23 cellular contexts compared by ENCODE assay signal in the genomic region with DNA sequence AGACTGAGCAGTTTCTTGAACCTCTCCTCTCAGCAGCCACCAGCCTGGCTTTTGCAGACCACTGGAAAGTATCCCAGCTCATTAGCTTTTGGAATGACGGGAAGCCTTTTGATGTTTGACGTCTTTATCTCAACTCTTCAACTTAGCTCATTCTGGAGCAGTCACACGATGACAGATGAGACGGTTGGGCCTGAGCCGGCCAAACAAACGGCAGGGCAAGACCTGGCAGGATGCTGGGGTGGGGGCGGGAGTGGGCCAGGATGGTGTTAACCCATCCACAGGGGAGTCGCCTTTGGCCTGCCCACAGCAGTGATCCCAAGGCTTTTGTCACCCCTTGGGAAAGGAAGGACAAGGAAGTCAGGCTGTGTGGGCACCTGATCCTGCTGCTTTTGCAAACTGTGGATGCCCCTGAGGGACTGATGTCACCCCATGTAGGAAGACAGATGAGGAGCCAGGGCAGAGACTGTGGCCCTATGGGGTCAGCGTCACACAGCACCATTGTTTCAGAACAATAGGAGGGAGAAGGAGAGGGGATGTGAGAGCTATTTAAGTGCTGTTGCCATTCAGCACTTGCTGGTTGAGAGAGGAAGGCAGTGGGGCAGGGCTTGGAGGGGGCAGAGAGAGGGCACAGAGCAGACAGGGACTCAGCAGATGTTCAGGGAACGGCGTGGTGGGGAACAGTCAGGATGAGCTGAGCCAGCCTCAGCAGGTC.
DNase-seq lines count a peak whose midpoint lies in the region; ATAC-seq and TF ChIP-seq lines count a peak whose summit lies in the region.
"Had no signal": no experiment of that assay in that cellular context is flagged by ENCODE, and none has a peak within 500 bp of the region (broad histone marks: within the 10 kb centered on the region; RNA-seq: fewer than 3 reads in every experiment).

No MANE protein-coding gene starts in this region.

- H3K4me1 Mint-ChIP-seq in activated CD8-positive, alpha-beta memory T cell treated with anti-CD3 and anti-CD28 coated beads, Interleukin-2, amount 10 ng/mL, durations not matched to agents 7 days and 5 days, result no peaks in the 10 kb centered on the region
- H3K4me1 Mint-ChIP-seq in endodermal cell, result peaks cover 39% of the 10 kb centered on the region
- H3K4me1 Mint-ChIP-seq in stimulated activated memory B cell treated with anti-CD40 and anti-IgM and Interleukin-4, amounts not matched to agents 10 μg/mL and 1 μg/mL and 100 μg/mL, for 72 hours, result peaks cover 6% of the 10 kb centered on the region
- no peaks in the 10 kb centered on the region for H3K4me1 Mint-ChIP-seq in activated T-helper 17 cell treated with anti-CD3 and anti-CD28 coated beads, Interleukin-2, amount 50 U/mL, for 72 hours
- H3K4me1 Mint-ChIP-seq: activated CD4-positive, alpha-beta T cell treated with anti-CD3 and anti-CD28 coated beads, Interleukin-2, amount 10 ng/mL, durations not matched to agents 24 days and 14 days; immature natural killer cell had no signal

- H3K27ac ChIP-seq in endodermal cell (ENCODE audit: low read depth, low read length), result peak overlapping the region; percentile 19
- H3K27ac ChIP-seq: brain microvascular endothelial cell, psoas muscle, vagina, WERI-Rb-1 had no signal

- H3K9me3 Mint-ChIP-seq in activated CD8-positive, alpha-beta memory T cell treated with anti-CD3 and anti-CD28 coated beads, Interleukin-2, amount 10 ng/mL, durations not matched to agents 7 days and 5 days (ENCODE audit: low read depth), result no peaks in the 10 kb centered on the region
- no peaks in the 10 kb centered on the region for H3K9me3 Mint-ChIP-seq in endodermal cell
- H3K9me3 Mint-ChIP-seq in stimulated activated memory B cell treated with anti-CD40 and anti-IgM and Interleukin-4, amounts not matched to agents 10 μg/mL and 1 μg/mL and 100 μg/mL, for 72 hours, result no peaks in the 10 kb centered on the region
- no peaks in the 10 kb centered on the region for H3K9me3 Mint-ChIP-seq in activated T-helper 17 cell treated with anti-CD3 and anti-CD28 coated beads, Interleukin-2, amount 50 U/mL, for 72 hours
- H3K9me3 Mint-ChIP-seq: activated CD4-positive, alpha-beta T cell treated with anti-CD3 and anti-CD28 coated beads, Interleukin-2, amount 10 ng/mL, durations not matched to agents 24 days and 14 days; immature natural killer cell; stimulated activated naive CD8-positive, alpha-beta T cell treated with anti-CD3 and anti-CD28 coated beads, Interleukin-15, Interleukin-2, amounts not matched to agents 100 ng/mL and 50 ng/mL, for 24 hours had no signal

- TF ChIP-seq CTCF in endodermal cell (conservative IDR thresholded peaks at IDR 0.05), result no peak

- 76 to 82% methylated on average over 3 to 11 of the region's 11 CpGs for WGBS in endodermal cell (ENCODE audit: insufficient coverage in 1 of 2, insufficient read length in 1 of 2), 2 experiments

- H3K4me3 Mint-ChIP-seq in activated CD8-positive, alpha-beta memory T cell treated with anti-CD3 and anti-CD28 coated beads, Interleukin-2, amount 10 ng/mL, durations not matched to agents 7 days and 5 days, result no peak overlapping the region
- H3K4me3 Mint-ChIP-seq in endodermal cell, result no peak overlapping the region
- H3K4me3 Mint-ChIP-seq in stimulated activated memory B cell treated with anti-CD40 and anti-IgM and Interleukin-4, amounts not matched to agents 10 μg/mL and 1 μg/mL and 100 μg/mL, for 72 hours, result no peak overlapping the region
- no peak overlapping the region for H3K4me3 Mint-ChIP-seq in activated T-helper 17 cell treated with anti-CD3 and anti-CD28 coated beads, Interleukin-2, amount 50 U/mL, for 72 hours
- H3K4me3 Mint-ChIP-seq: activated CD4-positive, alpha-beta T cell treated with anti-CD3 and anti-CD28 coated beads, Interleukin-2, amount 10 ng/mL, durations not matched to agents 24 days and 14 days; immature natural killer cell; stimulated activated naive CD8-positive, alpha-beta T cell treated with anti-CD3 and anti-CD28 coated beads, Interleukin-15, Interleukin-2, amounts not matched to agents 100 ng/mL and 50 ng/mL, for 24 hours had no signal

- no peaks in the 10 kb centered on the region for H3K36me3 Mint-ChIP-seq in activated CD8-positive, alpha-beta memory T cell treated with anti-CD3 and anti-CD28 coated beads, Interleukin-2, amount 10 ng/mL, durations not matched to agents 7 days and 5 days
- peaks cover 69% of the 10 kb centered on the region for H3K36me3 Mint-ChIP-seq in endodermal cell (ENCODE audit: low read depth)
- H3K36me3 Mint-ChIP-seq in stimulated activated memory B cell treated with anti-CD40 and anti-IgM and Interleukin-4, amounts not matched to agents 10 μg/mL and 1 μg/mL and 100 μg/mL, for 72 hours, result no peaks in the 10 kb centered on the region
- no peaks in the 10 kb centered on the region for H3K36me3 Mint-ChIP-seq in activated T-helper 17 cell treated with anti-CD3 and anti-CD28 coated beads, Interleukin-2, amount 50 U/mL, for 72 hours (ENCODE audit: low read depth)
- H3K36me3 Mint-ChIP-seq: immature natural killer cell had no signal

- ATAC-seq in activated CD8-positive, alpha-beta memory T cell treated with anti-CD3 and anti-CD28 coated beads, Interleukin-2, amount 10 ng/mL, durations not matched to agents 7 days and 5 days, result no peak
- peak; percentile 17 for ATAC-seq in stimulated activated memory B cell treated with anti-CD40 and anti-IgM and Interleukin-4, amounts not matched to agents 10 μg/mL and 1 μg/mL and 100 μg/mL, for 72 hours
- ATAC-seq in HG03280 (IDR thresholded peaks at IDR 0.05; ENCODE audit: unreplicated experiment), result no peak
- no peak for ATAC-seq in activated T-helper 17 cell treated with anti-CD3 and anti-CD28 coated beads, Interleukin-2, amount 50 U/mL, for 72 hours (replicated peaks)
- ATAC-seq: gastroesophageal sphincter, GM12878, psoas muscle had no signal

- peak; percentile 9 for DNase-seq in activated CD8-positive, alpha-beta memory T cell treated with anti-CD3 and anti-CD28 coated beads for 24 hours
- no peak for DNase-seq in activated CD8-positive, alpha-beta memory T cell treated with anti-CD3 and anti-CD28 coated beads, Interleukin-2, amount 10 ng/mL, durations not matched to agents 7 days and 5 days
- DNase-seq in endodermal cell, result no peak
- DNase-seq in left kidney (ENCODE audit: low read depth, low spot score), result peak; percentile 72
- no peak for DNase-seq in OCI-M1 (lab: John Stamatoyannopoulos, UW)
- DNase-seq: activated CD4-positive, alpha-beta T cell treated with anti-CD3 and anti-CD28 coated beads, Interleukin-2, amount 10 ng/mL, durations not matched to agents 24 days and 14 days; activated naive CD4-positive, alpha-beta T cell treated with Interleukin-2 at 50 U/mL for 16 hours; activated T-cell treated with anti-CD3 and anti-CD28 coated beads, Interleukin-2, amount 50 U/mL, for 48 hours; brain microvascular endothelial cell; hypothalamus; immature natural killer cell; MV-4-11; NCI-H1436 treated with DMSO at 0.1 percent for 48 hours; NCI-H446 treated with DMSO at 0.1 percent for 48 hours; psoas muscle; WERI-Rb-1 had no signal

- H3K36me3 ChIP-seq in endodermal cell (ENCODE audit: control insufficient read depth, insufficient read depth, low read length), result peaks cover 6% of the 10 kb centered on the region
- H3K36me3 ChIP-seq: brain microvascular endothelial cell, vagina, WERI-Rb-1 had no signal

- no peaks in the 10 kb centered on the region for H3K27me3 ChIP-seq in endodermal cell (ENCODE audit: control insufficient read depth, insufficient read depth, low read length, poor library complexity, severe bottlenecking)
- H3K27me3 ChIP-seq: gastroesophageal sphincter, vagina had no signal

- no peak overlapping the region for H3K4me3 ChIP-seq in endodermal cell (ENCODE audit: low read length)
- H3K4me3 ChIP-seq: gastroesophageal sphincter, GM12878, psoas muscle, vagina had no signal

- no peak overlapping the region for H3K27ac Mint-ChIP-seq in activated CD8-positive, alpha-beta memory T cell treated with anti-CD3 and anti-CD28 coated beads, Interleukin-2, amount 10 ng/mL, durations not matched to agents 7 days and 5 days
- no peak overlapping the region for H3K27ac Mint-ChIP-seq in endodermal cell
- no peak overlapping the region for H3K27ac Mint-ChIP-seq in stimulated activated memory B cell treated with anti-CD40 and anti-IgM and Interleukin-4, amounts not matched to agents 10 μg/mL and 1 μg/mL and 100 μg/mL, for 72 hours
- H3K27ac Mint-ChIP-seq in activated T-helper 17 cell treated with anti-CD3 and anti-CD28 coated beads, Interleukin-2, amount 50 U/mL, for 72 hours, result no peak overlapping the region
- H3K27ac Mint-ChIP-seq: activated CD4-positive, alpha-beta T cell treated with anti-CD3 and anti-CD28 coated beads, Interleukin-2, amount 10 ng/mL, durations not matched to agents 24 days and 14 days; immature natural killer cell; stimulated activated naive CD8-positive, alpha-beta T cell treated with anti-CD3 and anti-CD28 coated beads, Interleukin-15, Interleukin-2, amounts not matched to agents 100 ng/mL and 50 ng/mL, for 24 hours had no signal

- no peak overlapping the region for H3K9ac ChIP-seq in endodermal cell (ENCODE audit: extremely low read depth, low read length, poor library complexity, severe bottlenecking)

- CTCF ChIA-PET in activated CD8-positive, alpha-beta memory T cell treated with anti-CD3 and anti-CD28 coated beads, Interleukin-2, amount 10 ng/mL, durations not matched to agents 7 days and 5 days (lab: Charles Lee), result no interaction called here

- H3K4me1 ChIP-seq in endodermal cell (ENCODE audit: control insufficient read depth, insufficient read depth, low read length), result peaks cover 24% of the 10 kb centered on the region
- H3K4me1 ChIP-seq: psoas muscle, vagina had no signal

- H3K27me3 Mint-ChIP-seq in activated CD8-positive, alpha-beta memory T cell treated with anti-CD3 and anti-CD28 coated beads, Interleukin-2, amount 10 ng/mL, durations not matched to agents 7 days and 5 days, result peaks cover 21% of the 10 kb centered on the region
- H3K27me3 Mint-ChIP-seq in endodermal cell (ENCODE audit: insufficient read depth), result no peaks in the 10 kb centered on the region
- peaks cover 8% of the 10 kb centered on the region for H3K27me3 Mint-ChIP-seq in stimulated activated memory B cell treated with anti-CD40 and anti-IgM and Interleukin-4, amounts not matched to agents 10 μg/mL and 1 μg/mL and 100 μg/mL, for 72 hours
- H3K27me3 Mint-ChIP-seq in activated T-helper 17 cell treated with anti-CD3 and anti-CD28 coated beads, Interleukin-2, amount 50 U/mL, for 72 hours, result peaks cover 10% of the 10 kb centered on the region
- H3K27me3 Mint-ChIP-seq: stimulated activated naive CD8-positive, alpha-beta T cell treated with anti-CD3 and anti-CD28 coated beads, Interleukin-15, Interleukin-2, amounts not matched to agents 100 ng/mL and 50 ng/mL, for 24 hours had no signal

- H3K9me3 ChIP-seq in endodermal cell (ENCODE audit: control insufficient read depth, low read length), result no peaks in the 10 kb centered on the region
- H3K9me3 ChIP-seq: gastroesophageal sphincter, psoas muscle, vagina had no signal

Comparison
In these comparisons a context has a peak if more than half of its experiments do, and no peak if none do; other contexts are left out.
1. DNase-seq: peak in activated CD8-positive, alpha-beta memory T cell treated with anti-CD3 and anti-CD28 coated beads for 24 hours (single experiment) and left kidney (single experiment); none in activated CD8-positive, alpha-beta memory T cell treated with anti-CD3 and anti-CD28 coated beads, Interleukin-2, amount 10 ng/mL, durations not matched to agents 7 days and 5 days (single experiment), endodermal cell (single experiment) and OCI-M1 (single experiment).